In the genomic region with DNA sequence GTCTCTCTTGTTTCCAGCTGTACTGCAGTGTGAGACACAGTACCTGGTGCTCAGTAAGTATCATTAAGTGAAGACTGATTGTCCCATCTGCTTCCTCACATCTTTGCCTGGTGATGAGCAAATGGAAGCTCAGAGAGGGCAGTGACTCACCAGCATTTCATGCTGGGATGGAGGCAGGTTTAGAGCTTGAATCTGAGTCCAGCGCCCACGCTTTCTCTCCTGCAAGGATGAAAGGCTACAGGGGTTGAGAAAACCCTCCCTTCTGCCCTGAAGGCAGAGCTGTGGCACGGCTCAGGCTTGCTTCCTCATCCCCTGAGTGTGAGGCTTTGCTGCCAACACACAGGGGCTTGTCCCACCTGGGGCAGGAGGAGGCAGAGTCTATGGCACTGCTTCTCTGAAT, we compare ENCODE assay signal across 13 cellular contexts. TPM values are rescaled to one million over a fixed set of nuclear protein-coding genes. Genes with fewer than 3 reads are reported as not detected.
A peak's percentile ranks its signal among the peaks of the same experiment; 100 is the strongest.
DNase-seq lines count a peak whose midpoint lies in the region; ATAC-seq and TF ChIP-seq lines count a peak whose summit lies in the region.
"Had no signal": no experiment of that assay in that cellular context is flagged by ENCODE, and none has a peak within 500 bp of the region (broad histone marks: within the 10 kb centered on the region; RNA-seq: fewer than 3 reads in every experiment).

No MANE protein-coding gene starts in this region.

- H3K9ac ChIP-seq in adipocyte (ENCODE audit: low read length): no peak overlapping the region

- H3K4me3 ChIP-seq in adipocyte (ENCODE audit: low read length): no peak overlapping the region
- no peak overlapping the region for H3K4me3 ChIP-seq in prostate gland
- no peak overlapping the region for H3K4me3 ChIP-seq in heart right ventricle
- H3K4me3 ChIP-seq: esophagus squamous epithelium had no signal

- H3K36me3 ChIP-seq in adipocyte (ENCODE audit: control insufficient read depth, insufficient read depth, low read length, severe bottlenecking) (no peaks in the 10 kb centered on the region), prostate gland (no peaks in the 10 kb centered on the region), heart right ventricle (no peaks in the 10 kb centered on the region)
- H3K36me3 ChIP-seq: esophagus squamous epithelium, neutrophil had no signal

- H3K27ac ChIP-seq in prostate gland: no peak overlapping the region
- no peak overlapping the region for H3K27ac ChIP-seq in heart right ventricle
- H3K27ac ChIP-seq: esophagus squamous epithelium, neutrophil had no signal

- TF ChIP-seq CTCF in prostate gland (IDR thresholded peaks at IDR 0.05): no peak
- no peak for TF ChIP-seq CTCF in heart right ventricle (IDR thresholded peaks at IDR 0.05)

- intact Hi-C loops in prostate gland (cut with DNase I) (no loop called here), heart right ventricle (cut with DNase I) (loop anchor here in 1 of 10 donors (5.0 kb wide), 1 partner anchor 42 kb away; no protein-coding TSS in a partner anchor)

- ATAC-seq in GM21825 (IDR thresholded peaks at IDR 0.05; ENCODE audit: unreplicated experiment) (no peak), heart right ventricle (no peak)

- DNase-seq in A172 (ENCODE audit: low spot score): peak; percentile 59
- DNase-seq in GM03348 (ENCODE audit: low spot score): peak; percentile 73
- DNase-seq in adipocyte (ENCODE audit: low read depth): peak; percentile 71
- peak; percentile 39 for DNase-seq in glomerular visceral epithelial cell (ENCODE audit: extremely low spot score)
- DNase-seq in prostate gland (ENCODE audit: low spot score): no peak
- no peak for DNase-seq in NCI-H1092 treated with DMSO at 0.1 percent for 48 hours (lab: John Stamatoyannopoulos, UW)
- DNase-seq in heart right ventricle: no peak
- DNase-seq: CD4-positive, CD25-positive, alpha-beta regulatory T cell; esophagus squamous epithelium; NCI-H510A treated with DMSO at 0.1 percent for 48 hours had no signal

- H3K4me1 ChIP-seq in adipocyte (ENCODE audit: control insufficient read depth, insufficient read depth, low read length) (no peaks in the 10 kb centered on the region), prostate gland (replicated peaks) (no peaks in the 10 kb centered on the region), heart right ventricle (peaks cover 0 to 15% (median 0%) of the 10 kb centered on the region in 9 donors)

- TF ChIP-seq POLR2A in prostate gland (IDR thresholded peaks at IDR 0.05): no peak

- H3K9me3 ChIP-seq in adipocyte (ENCODE audit: control insufficient read depth, low read length) (no peaks in the 10 kb centered on the region), prostate gland (no peaks in the 10 kb centered on the region), heart right ventricle (no peaks in the 10 kb centered on the region)
- H3K9me3 ChIP-seq: esophagus squamous epithelium, neutrophil had no signal

- H3K27me3 ChIP-seq in adipocyte (replicated peaks; ENCODE audit: control insufficient read depth, insufficient read depth, low read length) (no peaks in the 10 kb centered on the region), prostate gland (replicated peaks; ENCODE audit: insufficient read depth) (no peaks in the 10 kb centered on the region), heart right ventricle (peaks cover 0 to 6% (median 0%) of the 10 kb centered on the region in 7 donors)

- 75% methylated on average over 3 of the region's 3 CpGs for WGBS in prostate gland
- WGBS in heart right ventricle, 2 donors: 92 to 96% methylated on average over 3 of the region's 3 CpGs

RNA-seq across cellular contexts. Expression of a gene that starts 1.5 kb away (rescaled TPM):
- total RNA-seq in A172 (2014; rRNA removed; shearing (Covaris generic)): not detected in 2 replicates
- 1 to 10 TPM; 2.3 to 6.6 TPM for total RNA-seq in prostate gland
- total RNA-seq in heart right ventricle: 1 to 10 TPM in 5 of 10 donors, under 1 TPM in 5; 0.64 to 4.2 (median 1.0) TPM
- polyA plus RNA-seq in heart right ventricle: 1 to 10 TPM; 4.4 to 8.1 TPM
- total RNA-seq: SK-MEL-5 had no signal
- polyA plus RNA-seq: CD4-positive, CD25-positive, alpha-beta regulatory T cell had no signal

RNA-seq across cellular contexts. Expression of a gene that starts 22.5 kb away (rescaled TPM):
- total RNA-seq in A172 (2014; rRNA removed; shearing (Covaris generic)): not detected in 2 replicates
- 100 to 1,000 TPM in 1 of 2 donors, 10 to 100 TPM in 1; 56.1 to 146 TPM for total RNA-seq in prostate gland
- total RNA-seq in heart right ventricle: 100 to 1,000 TPM in 1 of 10 donors, 10 to 100 TPM in 9; 15.4 to 101 (median 41.6) TPM
- polyA plus RNA-seq in heart right ventricle: 10 to 100 TPM; 27.5 to 44.7 TPM
- total RNA-seq: CD4-positive, CD25-positive, alpha-beta regulatory T cell; SK-MEL-5 had no signal
- polyA plus RNA-seq: CD4-positive, CD25-positive, alpha-beta regulatory T cell had no signal

RNA-seq across cellular contexts. Expression of a gene that starts 31.2 kb away (rescaled TPM):
- total RNA-seq in A172 (2014; rRNA removed; shearing (Covaris generic)): 11.5 and 15.5 TPM in 2 replicates
- 10 to 100 TPM; 22.3 to 43.1 TPM for total RNA-seq in prostate gland
- total RNA-seq in heart right ventricle: 10 to 100 TPM in 6 of 10 donors, 1 to 10 TPM in 4; 7.3 to 16.6 (median 11.4) TPM
- polyA plus RNA-seq in heart right ventricle: 10 to 100 TPM in 1 of 2 donors, 1 to 10 TPM in 1; 9.1 to 12.3 TPM

RNA-seq across cellular contexts. Expression of a gene that starts 47.0 kb away (rescaled TPM):
- total RNA-seq in A172 (2014; rRNA removed; shearing (Covaris generic)): 41.5 and 65.1 TPM in 2 replicates
- total RNA-seq in prostate gland (10 to 100 TPM; 15.7 to 28.8 TPM), heart right ventricle (10 to 100 TPM in 5 of 10 donors, 1 to 10 TPM in 5; 5.3 to 18.8 (median 10.4) TPM)
- 10 to 100 TPM in 1 of 2 donors, 1 to 10 TPM in 1; 9.4 to 11.6 TPM for polyA plus RNA-seq in heart right ventricle

Comparison
In these comparisons a context has a peak if more than half of its experiments do, and no peak if none do; other contexts are left out.
1. DNase-seq: peak in A172 (single experiment), GM03348 (single experiment), adipocyte (single experiment) and glomerular visceral epithelial cell (single experiment); none in prostate gland (single experiment), NCI-H1092 treated with DMSO at 0.1 percent for 48 hours (single experiment) and heart right ventricle (0 of 2).
2. RNA of a gene that starts 22.5 kb away (total RNA-seq): 56.1 to 146 TPM in prostate gland and 15.4 to 101 TPM in heart right ventricle; not detected in A172; every median in the first group is over 10 times any median in the second.